Comparison of ENCODE assay signal across 8 cellular contexts in the genomic region with DNA sequence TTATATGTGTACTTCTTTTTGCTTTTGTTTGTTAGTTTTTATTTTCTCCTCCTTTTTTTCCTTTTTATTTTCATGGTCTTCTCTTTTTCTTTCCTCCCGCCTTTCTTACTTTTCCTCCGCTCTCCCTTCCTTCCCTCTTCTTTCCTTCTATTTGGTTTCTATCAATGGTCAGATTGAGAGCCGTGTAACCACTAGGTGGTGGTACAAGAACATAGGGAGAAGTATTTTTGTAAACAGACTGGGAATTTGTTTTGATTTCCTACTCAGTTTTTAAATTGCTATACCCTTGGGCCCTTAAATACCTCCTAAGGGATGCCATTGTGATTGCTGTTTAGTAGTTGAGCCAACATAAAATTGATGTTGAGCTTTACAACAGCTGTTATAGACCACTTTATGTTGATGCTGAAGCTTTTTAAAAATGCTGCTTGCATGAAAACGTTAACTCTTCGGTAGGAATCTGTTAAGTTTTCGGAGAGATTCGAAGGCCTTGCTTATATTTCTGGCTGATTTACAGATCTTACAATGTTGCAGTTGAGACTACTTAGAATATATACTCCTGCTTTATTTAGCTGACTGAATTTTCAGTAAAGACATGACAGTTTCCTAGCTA.
DNase-seq lines count a peak whose midpoint lies in the region; ATAC-seq, FAIRE-seq and TF ChIP-seq lines count a peak whose summit lies in the region.

No MANE protein-coding gene starts in this region.

- intact Hi-C loops in cardiac septum (cut with DNase I) = loop anchor here (2.0 to 5.0 kb wide), 2 partner anchors 353 to 610 kb away; a partner anchor contains a TSS

- no peaks in the 10 kb centered on the region for H3K36me3 Mint-ChIP-seq in nephron (ENCODE audit: low read depth)

- TF ChIP-seq CTCF in cardiac muscle cell (IDR thresholded peaks at IDR 0.05; ENCODE audit: low read depth, low read length) (peak; percentile 79), MM.1S (IDR thresholded peaks at IDR 0.05; ENCODE audit: low read length) (peak; percentile 90), nephron (IDR thresholded peaks at IDR 0.05; ENCODE audit: unreplicated experiment in 3 of 3) (peak; percentile 72 to 81 (median 75))

- H3K4me1 ChIP-seq in cardiac muscle cell (ENCODE audit: low read depth) (peaks cover 21% of the 10 kb centered on the region), MM.1S (ENCODE audit: low read length) (0 out of 2 replicates have a peak, but pooled peaks cover 5% of the 10 kb centered on the region)

- H3K9me2 ChIP-seq in MM.1S (replicated peaks; ENCODE audit: insufficient read depth, low read length) = no peaks in the 10 kb centered on the region

- no peaks in the 10 kb centered on the region for H4K20me1 ChIP-seq in MM.1S (ENCODE audit: insufficient read depth, low read length)

- H3K27me3 ChIP-seq in cardiac muscle cell = no peaks in the 10 kb centered on the region
- H3K27me3 ChIP-seq in MM.1S (replicated peaks; ENCODE audit: insufficient read depth, low read length) = no peaks in the 10 kb centered on the region

- H3F3A ChIP-seq in MM.1S (ENCODE audit: insufficient read depth, low read length) = no peaks in the 10 kb centered on the region

- H3K27ac ChIP-seq in cardiac muscle cell = no peak overlapping the region
- H3K27ac ChIP-seq in MM.1S (ENCODE audit: low read length) = no peak overlapping the region

- no peaks in the 10 kb centered on the region for H3K27me3 Mint-ChIP-seq in nephron (ENCODE audit: low read depth)

- H3K4me1 Mint-ChIP-seq in nephron = peaks cover 16% of the 10 kb centered on the region

- FAIRE-seq in endometrium (lab: Jason Lieb, UNC) = peak; percentile 33

- H3K36me3 ChIP-seq in cardiac muscle cell (no peaks in the 10 kb centered on the region), MM.1S (replicated peaks; ENCODE audit: insufficient read depth, low read length) (no peaks in the 10 kb centered on the region)

- no peak for ATAC-seq in HG02852 (IDR thresholded peaks at IDR 0.05; ENCODE audit: unreplicated experiment)

- no peak overlapping the region for H3K4me2 ChIP-seq in MM.1S (ENCODE audit: low read depth, low read length)

- peak overlapping the region in 1 of 3 experiments; percentile 0 for H3K27ac Mint-ChIP-seq in nephron

- peak; percentile 52 to 81 for DNase-seq in cardiac muscle cell (ENCODE audit: low read depth in 1 of 2, low spot score in 1 of 2)
- DNase-seq in cardiac septum (ENCODE audit: low spot score) = no peak
- DNase-seq in MM.1S = peak; percentile 46
- peak; percentile 59 for DNase-seq in SK-N-DZ (ENCODE audit: low spot score)
- DNase-seq in T-helper 9 cell = no peak

- no peak overlapping the region for H3K4me3 Mint-ChIP-seq in nephron

- H3K79me2 ChIP-seq in MM.1S (ENCODE audit: low read length) = no peaks in the 10 kb centered on the region

- no peak overlapping the region for H2AFZ ChIP-seq in MM.1S (ENCODE audit: low read length)

- H3K9me3 Mint-ChIP-seq in nephron = no peaks in the 10 kb centered on the region

- H3K9me3 ChIP-seq in cardiac muscle cell (ENCODE audit: low read depth) (no peaks in the 10 kb centered on the region), MM.1S (replicated peaks; ENCODE audit: insufficient read depth, low read length) (no peaks in the 10 kb centered on the region)

- H3K9ac ChIP-seq in MM.1S (ENCODE audit: low read length) = no peak overlapping the region

- H3K4me3 ChIP-seq in cardiac muscle cell (no peak overlapping the region), MM.1S (ENCODE audit: low read length) (no peak overlapping the region)

Comparison
In these comparisons a context has a peak if more than half of its experiments do, and no peak if none do; other contexts are left out.
1. DNase-seq: peak in cardiac muscle cell (2 of 2), MM.1S (single experiment) and SK-N-DZ (single experiment); none in cardiac septum (single experiment) and T-helper 9 cell (single experiment).
2. Peak in every context shown above with its lines, with median percentiles within 50 percentile points of each other: CTCF ChIP-seq.